In the genomic region with DNA sequence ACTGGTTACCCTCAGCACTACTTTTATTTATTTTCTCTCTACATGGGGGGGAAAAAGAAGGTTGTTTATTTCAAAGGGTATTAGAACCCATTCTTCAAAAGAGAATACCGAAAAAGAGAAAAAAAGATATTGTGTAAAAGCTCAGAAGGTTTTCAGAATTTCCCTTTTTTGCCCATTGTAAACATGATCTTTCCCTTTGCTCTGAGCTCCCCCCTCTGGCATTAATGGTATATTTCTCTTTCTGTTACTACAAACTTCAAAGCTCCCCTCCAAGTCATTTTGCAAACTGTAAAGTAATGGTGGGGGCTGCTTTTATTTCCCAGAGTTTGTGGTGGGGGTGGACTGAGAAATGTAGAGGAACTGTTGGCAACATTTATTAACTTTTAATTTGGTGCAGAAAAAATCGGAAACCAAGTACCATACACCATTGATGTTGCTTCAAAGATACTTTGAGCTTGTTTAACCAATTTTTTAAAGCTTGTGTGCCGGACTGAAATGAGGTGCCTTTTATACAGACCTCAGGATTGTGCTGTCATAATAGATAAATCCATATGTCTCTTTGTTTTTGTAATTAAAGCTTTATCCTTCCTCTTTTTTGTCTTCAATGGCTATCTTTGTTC, we compare ENCODE assay signal across 8 cellular contexts.
DNase-seq lines count a peak whose midpoint lies in the region; ATAC-seq and TF ChIP-seq lines count a peak whose summit lies in the region.

No MANE protein-coding gene starts in this region.

- H3K27me3 ChIP-seq in KMS-11 (ENCODE audit: insufficient read depth, low read depth) (no peaks in the 10 kb centered on the region), kidney epithelial cell (ENCODE audit: control insufficient read depth, insufficient read depth, low read length) (no peaks in the 10 kb centered on the region)

- no peak overlapping the region for H3K27ac Mint-ChIP-seq in activated T-helper 2 cell treated with anti-CD3 and anti-CD28 coated beads, Interferon-gamma antibody, Interleukin-2, Interleukin-4, amounts not matched to agents 10 μg/mL and 5 μg/mL and 100 μg/mL, durations not matched to agents 14 hours and 24 hours and 36 hours

- H3K79me2 ChIP-seq in KMS-11 (ENCODE audit: insufficient read depth, low read depth), result no peaks in the 10 kb centered on the region

- no peaks in the 10 kb centered on the region for H3K27me3 Mint-ChIP-seq in activated T-helper 2 cell treated with anti-CD3 and anti-CD28 coated beads, Interferon-gamma antibody, Interleukin-2, Interleukin-4, amounts not matched to agents 10 μg/mL and 5 μg/mL and 100 μg/mL, durations not matched to agents 14 hours and 24 hours and 36 hours (ENCODE audit: low read depth)

- no peak overlapping the region for H2AFZ ChIP-seq in KMS-11 (ENCODE audit: low read depth)

- H3K4me3 ChIP-seq in KMS-11 (IDR thresholded peaks at IDR 0.05; ENCODE audit: insufficient read depth, low read depth, low read length) (no peak overlapping the region), kidney epithelial cell (ENCODE audit: low read depth, low read length) (no peak overlapping the region)

- H3K4me2 ChIP-seq in KMS-11, result no peak overlapping the region

- peaks cover 17% of the 10 kb centered on the region for H3K4me1 Mint-ChIP-seq in activated T-helper 2 cell treated with anti-CD3 and anti-CD28 coated beads, Interferon-gamma antibody, Interleukin-2, Interleukin-4, amounts not matched to agents 10 μg/mL and 5 μg/mL and 100 μg/mL, durations not matched to agents 14 hours and 24 hours and 36 hours (ENCODE audit: low read depth)

- intact Hi-C loops in activated T-helper 2 cell treated with anti-CD3 and anti-CD28 coated beads, Interferon-gamma antibody, Interleukin-2, Interleukin-4, amounts not matched to agents 10 μg/mL and 5 μg/mL and 100 μg/mL, durations not matched to agents 14 hours and 24 hours and 36 hours (cut with micrococcal nuclease), result loop anchor here (5.0 to 10.0 kb wide), 2 partner anchors 202 to 850 kb away; no protein-coding TSS in a partner anchor

- H3K36me3 ChIP-seq in KMS-11 (ENCODE audit: insufficient read depth) (no peaks in the 10 kb centered on the region), kidney epithelial cell (ENCODE audit: control insufficient read depth, insufficient read depth, low read length) (no peaks in the 10 kb centered on the region)

- TF ChIP-seq CTCF in KMS-11 (conservative IDR thresholded peaks at IDR 0.05; ENCODE audit: low read depth, low read length) (peak; percentile 69), VCaP (conservative IDR thresholded peaks at IDR 0.05) (peak; percentile 69), kidney epithelial cell (IDR thresholded peaks at IDR 0.05; ENCODE audit: insufficient read depth, low read length, poor library complexity, severe bottlenecking) (peak; percentile 41)

- no peaks in the 10 kb centered on the region for H4K20me1 ChIP-seq in KMS-11 (ENCODE audit: insufficient read depth)

- peaks cover 3% of the 10 kb centered on the region for H3K4me1 ChIP-seq in KMS-11 (ENCODE audit: low read depth, poor library complexity, severe bottlenecking)

- DNase-seq in Daoy (ENCODE audit: low read depth) (peak; percentile 25), kidney epithelial cell (ENCODE audit: low read depth) (no peak), UCSD-AML1 (lab: John Stamatoyannopoulos, UW; ENCODE audit: unreplicated experiment) (no peak)
- no peak for DNase-seq in activated T-helper 2 cell treated with anti-CD3 and anti-CD28 coated beads, Interferon-gamma antibody, Interleukin-2, Interleukin-4, amounts not matched to agents 10 μg/mL and 5 μg/mL and 100 μg/mL, durations not matched to agents 14 hours and 24 hours and 36 hours (ENCODE audit: low spot score)

- ATAC-seq in HG02759 (IDR thresholded peaks at IDR 0.05; ENCODE audit: unreplicated experiment), result no peak
- ATAC-seq in GM18519 (IDR thresholded peaks at IDR 0.05; ENCODE audit: low FRiP score, unreplicated experiment), result no peak

- peaks cover 6% of the 10 kb centered on the region for H3K9me3 Mint-ChIP-seq in activated T-helper 2 cell treated with anti-CD3 and anti-CD28 coated beads, Interferon-gamma antibody, Interleukin-2, Interleukin-4, amounts not matched to agents 10 μg/mL and 5 μg/mL and 100 μg/mL, durations not matched to agents 14 hours and 24 hours and 36 hours

- H3K4me3 Mint-ChIP-seq in activated T-helper 2 cell treated with anti-CD3 and anti-CD28 coated beads, Interferon-gamma antibody, Interleukin-2, Interleukin-4, amounts not matched to agents 10 μg/mL and 5 μg/mL and 100 μg/mL, durations not matched to agents 14 hours and 24 hours and 36 hours (ENCODE audit: low read depth), result no peak overlapping the region

- H3K9ac ChIP-seq in KMS-11, result no peak overlapping the region

- H3K27ac ChIP-seq in KMS-11 (no peak overlapping the region), VCaP (peak overlapping the region; percentile 56)

- peaks cover 7% of the 10 kb centered on the region for H3K36me3 Mint-ChIP-seq in activated T-helper 2 cell treated with anti-CD3 and anti-CD28 coated beads, Interferon-gamma antibody, Interleukin-2, Interleukin-4, amounts not matched to agents 10 μg/mL and 5 μg/mL and 100 μg/mL, durations not matched to agents 14 hours and 24 hours and 36 hours (ENCODE audit: low read depth)
